In the genomic region with DNA sequence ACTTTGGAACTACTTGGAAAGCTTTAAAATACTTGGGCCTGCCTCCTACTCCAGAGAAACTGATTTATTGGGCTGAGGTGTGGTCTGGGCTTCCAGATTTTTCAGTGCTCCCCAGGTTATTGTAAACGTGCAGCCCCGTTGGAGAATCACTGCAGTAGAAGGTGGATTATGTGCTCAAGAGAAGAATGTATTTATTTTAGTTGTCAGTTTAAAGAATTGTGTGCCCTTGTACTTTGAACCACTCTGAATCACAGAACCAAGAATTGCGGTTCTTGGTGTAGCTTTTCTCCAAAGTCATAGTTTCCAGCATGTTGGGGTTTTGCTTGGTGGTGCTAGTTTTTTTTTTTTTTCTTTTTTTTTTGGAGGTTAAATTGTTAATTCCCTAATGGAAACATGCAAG, we compare ENCODE assay signal across 9 cellular contexts. TPM values are rescaled to one million over a fixed set of nuclear protein-coding genes. Genes with fewer than 3 reads are reported as not detected.
DNase-seq lines count a peak whose midpoint lies in the region; ATAC-seq and TF ChIP-seq lines count a peak whose summit lies in the region.
"Had no signal": no experiment of that assay in that cellular context is flagged by ENCODE, and none has a peak within 500 bp of the region (broad histone marks: within the 10 kb centered on the region; RNA-seq: fewer than 3 reads in every experiment).

No MANE protein-coding gene starts in this region.

- no peaks in the 10 kb centered on the region for H3K9me3 ChIP-seq in breast epithelium
- no peaks in the 10 kb centered on the region for H3K9me3 ChIP-seq in mucosa of stomach (ENCODE audit: control insufficient read depth, low read length)

- H3K4me1 ChIP-seq in breast epithelium: peaks cover 0 to 6% of the 10 kb centered on the region in 2 donors
- H3K4me1 ChIP-seq in mucosa of stomach (ENCODE audit: control insufficient read depth, insufficient read depth, low read length): peaks cover 16% of the 10 kb centered on the region

- H3K36me3 ChIP-seq in breast epithelium (no peaks in the 10 kb centered on the region), mucosa of stomach (ENCODE audit: control insufficient read depth, insufficient read depth, low read length) (no peaks in the 10 kb centered on the region)

- H3K27me3 ChIP-seq in breast epithelium: no peaks in the 10 kb centered on the region
- no peaks in the 10 kb centered on the region for H3K27me3 ChIP-seq in mucosa of stomach (ENCODE audit: control insufficient read depth, insufficient read depth, low read length)

- intact Hi-C loops in breast epithelium (cut with DNase I; ENCODE audit: low total_unique reads): no loop called here

- peak; percentile 18 for DNase-seq in stimulated activated CD4-positive, alpha-beta T cell treated with anti-CD3 and anti-CD28 coated beads, Interleukin-4, amount 100 ng/mL, for 24 hours
- DNase-seq in stimulated activated CD4-positive, alpha-beta T cell treated with anti-CD3 and anti-CD28 coated beads, Interleukin-4, amount 100 ng/mL, for 4 hours: no peak
- DNase-seq in breast epithelium (ENCODE audit: low spot score in 2 of 2): no peak
- no peak for DNase-seq in stimulated activated CD4-positive, alpha-beta T cell treated with anti-CD3 and anti-CD28 coated beads, Interleukin-1b, Interleukin-23, amount 100 ng/mL, for 48 hours
- DNase-seq in SW 1271 (lab: John Stamatoyannopoulos, UW): no peak
- DNase-seq: NCI-H1417 treated with DMSO at 0.1 percent for 48 hours had no signal

- no peak for TF ChIP-seq POLR2A in breast epithelium (IDR thresholded peaks at IDR 0.05)

- TF ChIP-seq CTCF in breast epithelium (IDR thresholded peaks at IDR 0.05): no peak

- H3K27ac ChIP-seq in breast epithelium: peak overlapping the region; percentile 82 to 92

- peak overlapping the region; percentile 89 for H3K9ac ChIP-seq in mucosa of stomach (ENCODE audit: low read length)

- H3K4me3 ChIP-seq in breast epithelium: peak overlapping the region; percentile 68 to 97 (median 85)
- H3K4me3 ChIP-seq in mucosa of stomach (ENCODE audit: low read length): peak overlapping the region; percentile 98

- no peak for ATAC-seq in HG03354 (IDR thresholded peaks at IDR 0.05; ENCODE audit: poor library complexity, severe bottlenecking, unreplicated experiment)
- ATAC-seq in HG03139 (IDR thresholded peaks at IDR 0.05; ENCODE audit: unreplicated experiment): no peak

RNA-seq across cellular contexts. Expression of gene TATDN2, which starts 1.6 kb away (rescaled TPM):
- 10 to 100 TPM; 14.6 to 19.3 (median 18.7) TPM for total RNA-seq in breast epithelium

RNA-seq across cellular contexts. Expression of gene GHRL, which starts 42.9 kb away (rescaled TPM):
- 1 to 10 TPM in 1 of 3 donors, under 1 TPM in 1, not detected in 1; 0.66 to 1.0 TPM for total RNA-seq in breast epithelium
